Comparison of ENCODE assay signal across 25 cellular contexts in genomic region chr21:32472890-32473765, GRCh38.
DNase-seq lines count a peak whose midpoint lies in the region; FAIRE-seq and TF ChIP-seq lines count a peak whose summit lies in the region.
"Had no signal": no experiment of that assay in that cellular context is flagged by ENCODE, and none has a peak within 500 bp of the region (broad histone marks: within the 10 kb centered on the region; RNA-seq: fewer than 3 reads in every experiment).

No MANE protein-coding gene starts in this region.

- no peaks in the 10 kb centered on the region for H3K27me3 ChIP-seq in breast epithelium
- H3K27me3 ChIP-seq in H1 (replicated peaks in 1 of 4; ENCODE audit: control insufficient read depth in 3 of 4, extremely low read depth in 1 of 4, insufficient read depth in 3 of 4, low read length in 3 of 4): no peaks in the 10 kb centered on the region
- no peaks in the 10 kb centered on the region for H3K27me3 ChIP-seq in osteoblast (ENCODE audit: insufficient read depth, low read length)
- H3K27me3 ChIP-seq: BLaER1 treated with 17β-estradiol and CSF1 and Interleukin-3, amounts not matched to agents 10 nM and 100 nM; SJSA1 had no signal

- H3K36me3 Mint-ChIP-seq in MCF 10A (ENCODE audit: insufficient read depth, unreplicated experiment): peaks cover 54% of the 10 kb centered on the region
- H3K36me3 Mint-ChIP-seq in glutamatergic neuron (ENCODE audit: unreplicated experiment): peaks cover 4% of the 10 kb centered on the region

- H3K79me2 ChIP-seq in H1 (ENCODE audit: control insufficient read depth in 1 of 2, insufficient read depth in 2 of 2, low read length in 2 of 2) (no peaks in the 10 kb centered on the region), osteoblast (ENCODE audit: insufficient read depth, low read length) (no peaks in the 10 kb centered on the region)

- H2BK5ac ChIP-seq in H1 (ENCODE audit: low read depth, low read length): no peak overlapping the region

- no peak overlapping the region for H3K18ac ChIP-seq in H1 (ENCODE audit: extremely low read depth, low read length)

- peaks cover 23% of the 10 kb centered on the region for H3K4me1 Mint-ChIP-seq in MCF 10A (ENCODE audit: insufficient read depth, unreplicated experiment)
- peaks cover 3% of the 10 kb centered on the region for H3K4me1 Mint-ChIP-seq in glutamatergic neuron (ENCODE audit: low read depth, unreplicated experiment)

- H2AFZ ChIP-seq in H1 (ENCODE audit: low read length) (no peak overlapping the region), osteoblast (ENCODE audit: low read length) (no peak overlapping the region)
- H2AFZ ChIP-seq: GM23248 had no signal

- H3K27me3 Mint-ChIP-seq in MCF 10A (ENCODE audit: insufficient read depth, unreplicated experiment) (no peaks in the 10 kb centered on the region), glutamatergic neuron (ENCODE audit: unreplicated experiment) (peaks cover 2% of the 10 kb centered on the region)
- H3K27me3 Mint-ChIP-seq: CD4-positive, alpha-beta T cell had no signal

- no TSS peak for BruUV-seq in MCF 10A (replicated peaks; lab: Mats Ljungman, UMichigan)

- H3K9me3 Mint-ChIP-seq in MCF 10A (ENCODE audit: unreplicated experiment) (no peaks in the 10 kb centered on the region), glutamatergic neuron (ENCODE audit: unreplicated experiment) (no peaks in the 10 kb centered on the region)
- H3K9me3 Mint-ChIP-seq: CD4-positive, alpha-beta T cell; H9 had no signal

- H4K91ac ChIP-seq in H1 (replicated peaks; ENCODE audit: insufficient read length, low read length): no peak overlapping the region

- H3K4me3 ChIP-seq in breast epithelium (no peak overlapping the region), H1 (ENCODE audit: extremely low read depth in 1 of 4, insufficient read depth in 2 of 4, low read depth in 3 of 4, low read length in 4 of 4) (no peak overlapping the region), osteoblast (ENCODE audit: insufficient read depth, low read length) (no peak overlapping the region)
- H3K4me3 ChIP-seq: BLaER1 treated with 17β-estradiol and CSF1 and Interleukin-3, amounts not matched to agents 10 nM and 100 nM; GM23248; SJSA1 had no signal

- H3K27ac Mint-ChIP-seq in MCF 10A (ENCODE audit: low read depth, unreplicated experiment) (peak overlapping the region; percentile 39), glutamatergic neuron (ENCODE audit: unreplicated experiment) (no peak overlapping the region)
- H3K27ac Mint-ChIP-seq: CD4-positive, alpha-beta T cell had no signal

- H2BK15ac ChIP-seq in H1 (ENCODE audit: low read length): 0 out of 2 replicates have a peak overlapping the region, but pooled peaks have one; percentile 81

- no peak for TF ChIP-seq EP300 in H1 (IDR thresholded peaks at IDR 0.05; ENCODE audit: borderline replicate concordance in 1 of 2, low read depth in 2 of 2, low read length in 2 of 2)

- no peaks in the 10 kb centered on the region for H3K79me1 ChIP-seq in H1 (ENCODE audit: low read depth, low read length)

- H2BK20ac ChIP-seq in H1 (ENCODE audit: low read length): no peak overlapping the region

- no peak overlapping the region for H3K27ac ChIP-seq in breast epithelium
- peak overlapping the region; percentile 94 for H3K27ac ChIP-seq in VCaP
- no peak overlapping the region for H3K27ac ChIP-seq in H1 (ENCODE audit: low read depth, low read length)
- no peak overlapping the region for H3K27ac ChIP-seq in osteoblast (ENCODE audit: low read depth, low read length)
- H3K27ac ChIP-seq: BLaER1 treated with 17β-estradiol and CSF1 and Interleukin-3, amounts not matched to agents 10 nM and 100 nM; GM23248; SJSA1 had no signal

- TF ChIP-seq CTCF in MCF 10A (IDR thresholded peaks at IDR 0.05; ENCODE audit: unreplicated experiment) (no peak), breast epithelium (IDR thresholded peaks at IDR 0.05) (no peak), VCaP (conservative IDR thresholded peaks at IDR 0.05) (no peak), H1 (IDR thresholded peaks at IDR 0.05; ENCODE audit: control extremely low read depth in 1 of 3, insufficient read depth in 1 of 3, low read depth in 1 of 3, low read length in 3 of 3) (no peak), osteoblast (IDR thresholded peaks at IDR 0.05; ENCODE audit: extremely low read depth, low read depth, low read length) (no peak), glutamatergic neuron (IDR thresholded peaks at IDR 0.05; ENCODE audit: partially characterized antibody, unreplicated experiment) (no peak)

- H3K36me3 ChIP-seq in breast epithelium (no peaks in the 10 kb centered on the region), H1 (ENCODE audit: control insufficient read depth in 2 of 4, insufficient read depth in 4 of 4, low read length in 3 of 4) (no peaks in the 10 kb centered on the region), osteoblast (ENCODE audit: insufficient read depth, low read length) (peaks cover 5% of the 10 kb centered on the region)
- H3K36me3 ChIP-seq: BLaER1 treated with 17β-estradiol and CSF1 and Interleukin-3, amounts not matched to agents 10 nM and 100 nM had no signal

- no peaks in the 10 kb centered on the region for H3K9me3 ChIP-seq in breast epithelium
- H3K9me3 ChIP-seq in H1 (ENCODE audit: insufficient read depth in 2 of 2, low read depth in 1 of 2, low read length in 1 of 2): no peaks in the 10 kb centered on the region
- H3K9me3 ChIP-seq in osteoblast (ENCODE audit: low read depth, low read length): no peaks in the 10 kb centered on the region
- H3K9me3 ChIP-seq: BLaER1 treated with 17β-estradiol and CSF1 and Interleukin-3, amounts not matched to agents 10 nM and 100 nM; SJSA1 had no signal

- no peaks in the 10 kb centered on the region for H4K20me1 ChIP-seq in H1 (replicated peaks in 1 of 2; ENCODE audit: control insufficient read depth in 1 of 2, insufficient read depth in 2 of 2, low read length in 2 of 2)
- H4K20me1 ChIP-seq in osteoblast (ENCODE audit: insufficient read depth, low read length): no peaks in the 10 kb centered on the region

- TF ChIP-seq RAD21 in H1 (IDR thresholded peaks at IDR 0.05 in 1 of 2, conservative IDR thresholded peaks at IDR 0.05 in 1 of 2; ENCODE audit: low read depth in 2 of 2, low read length in 2 of 2): no peak

- H3K23ac ChIP-seq in H1 (ENCODE audit: insufficient read length): no peak overlapping the region

- intact Hi-C loops in MCF 10A (cut with micrococcal nuclease) (no loop called here), breast epithelium (cut with DNase I; ENCODE audit: low total_unique reads) (no loop called here)

- CTCF ChIA-PET in MCF 10A (lab: Yijun Ruan, JAX): interaction anchor here (0.6 kb wide), 1 partner anchor 45 kb away, joined by 3 read pairs; no protein-coding TSS in a partner anchor
- CTCF ChIA-PET in H1 (lab: Charles Lee; ENCODE audit: partially characterized antibody): interaction anchor here (1.1 to 2.3 kb wide), 2 partner anchors 22 to 87 kb away, joined by 3 to 5 read pairs; no protein-coding TSS in a partner anchor

- POLR2A ChIA-PET in MCF 10A (lab: Yijun Ruan, JAX) (interaction anchor here (0.6 to 1.2 kb wide), 3 partner anchors 9 to 101 kb away, joined by 3 to 6 read pairs (median 3); no protein-coding TSS in a partner anchor), H1 (lab: Charles Lee; ENCODE audit: partially characterized antibody) (interaction anchor here (1.1 kb wide), 1 partner anchor 9 kb away, joined by 3 read pairs; no protein-coding TSS in a partner anchor)

- no peak overlapping the region for H3K4me2 ChIP-seq in H1 (ENCODE audit: insufficient read depth in 1 of 2, low read depth in 2 of 2, low read length in 2 of 2)
- H3K4me2 ChIP-seq in osteoblast (ENCODE audit: insufficient read depth, low read length): no peak overlapping the region
- H3K4me2 ChIP-seq: BLaER1 treated with 17β-estradiol and CSF1 and Interleukin-3, amounts not matched to agents 10 nM and 100 nM had no signal

- H3K56ac ChIP-seq in H1 (replicated peaks; ENCODE audit: insufficient read length, low read depth, low read length): no peak overlapping the region

- no peak overlapping the region for H3K4ac ChIP-seq in H1 (replicated peaks; ENCODE audit: insufficient read length, low read depth, low read length)

- no peak overlapping the region for H2BK120ac ChIP-seq in H1 (replicated peaks; ENCODE audit: low read depth, low read length)

- no peak overlapping the region for H2BK12ac ChIP-seq in H1 (ENCODE audit: low read depth, low read length)

- FAIRE-seq in H1 (lab: Jason Lieb, UNC): no peak
- FAIRE-seq: A204.1, G401.6, HTR-8/SVneo, RCC 7860 had no signal

- peaks cover 8 to 10% of the 10 kb centered on the region in 2 donors for H3K4me1 ChIP-seq in breast epithelium
- H3K4me1 ChIP-seq in H1 (replicated peaks in 1 of 4; ENCODE audit: control insufficient read depth in 3 of 4, insufficient read depth in 4 of 4, low read length in 3 of 4): peaks cover 0 to 7% (median 1%) of the 10 kb centered on the region in 4 experiments; a peak in 1 of 7 replicates
- peaks cover 18% of the 10 kb centered on the region for H3K4me1 ChIP-seq in osteoblast (ENCODE audit: insufficient read depth, low read length)

- no peak overlapping the region for H3K14ac ChIP-seq in H1 (ENCODE audit: insufficient read length)

- no peaks in the 10 kb centered on the region for H3K23me2 ChIP-seq in H1 (ENCODE audit: low read depth, low read length)

- DNase-seq in MCF 10A (ENCODE audit: unreplicated experiment) (no peak), breast epithelium (ENCODE audit: low spot score in 2 of 2) (no peak), H1 (ENCODE audit: low read depth in 1 of 2, low spot score in 2 of 2) (no peak), osteoblast (ENCODE audit: insufficient read length, low spot score, missing footprints) (peak; percentile 34), NCI-H2227 (lab: John Stamatoyannopoulos, UW; ENCODE audit: unreplicated experiment) (no peak), glutamatergic neuron (no peak)
- DNase-seq in activated naive CD4-positive, alpha-beta T cell (lab: John Stamatoyannopoulos, UW): no peak
- DNase-seq: AML-193; CD4-positive, alpha-beta T cell; GM23248; KG1; MM.1S; NCI-H1694; NCI-H2029 treated with DMSO at 0.1 percent for 48 hours; NCI-H2227 treated with DMSO at 0.1 percent for 48 hours; NCI-H526 treated with DMSO at 0.1 percent for 48 hours; OCI-M1 had no signal

- no peak overlapping the region for H3K9ac ChIP-seq in H1 (replicated peaks in 1 of 4; ENCODE audit: extremely low read depth in 1 of 4, low read depth in 3 of 4, low read length in 3 of 4)
- H3K9ac ChIP-seq: BLaER1 treated with 17β-estradiol and CSF1 and Interleukin-3, amounts not matched to agents 10 nM and 100 nM; GM23248 had no signal

- H3K4me3 Mint-ChIP-seq in MCF 10A (ENCODE audit: unreplicated experiment) (no peak overlapping the region), glutamatergic neuron (ENCODE audit: unreplicated experiment) (no peak overlapping the region)
- H3K4me3 Mint-ChIP-seq: CD4-positive, alpha-beta T cell; H9 had no signal

- H4K8ac ChIP-seq in H1 (ENCODE audit: extremely low read depth, insufficient read depth, low read length): no peak overlapping the region

- TF ChIP-seq POLR2A in breast epithelium (IDR thresholded peaks at IDR 0.05) (no peak), H1 (IDR thresholded peaks at IDR 0.05; ENCODE audit: control extremely low read depth in 1 of 2, low read depth in 2 of 2, low read length in 2 of 2) (no peak)

- H2AK5ac ChIP-seq in H1 (ENCODE audit: low read depth, low read length): no peak overlapping the region

- 94% methylated on average over 17 of the region's 17 CpGs; no CpG with 5 or more reads in 1 of the 2 experiments for WGBS in H1 (ENCODE audit: extremely low coverage in 1 of 2, insufficient coverage in 1 of 2, insufficient read length in 1 of 2, insufficient replicate concordance in 2 of 2, low coverage in 1 of 2, low lambda C conversion rate in 2 of 2, missing lambda C conversion rate in 1 of 2), 2 experiments

- H4K5ac ChIP-seq in H1 (ENCODE audit: insufficient read length, low read depth, low read length): no peak overlapping the region
